1 cellular context compared by ENCODE assay signal in genomic region chr2:161426416-161426787, GRCh38.
TF ChIP-seq lines count a peak whose summit lies in the region.

No MANE protein-coding gene starts in this region.

TF ChIP-seq in neural cell, 6 proteins besides CTCF, POLR2A, EP300 and RAD21:
- TF ChIP-seq POLR2AphosphoS5 (IDR thresholded peaks at IDR 0.05) (peak; percentile 2), REST (IDR thresholded peaks at IDR 0.05; ENCODE audit: borderline replicate concordance) (no peak), TAF1 (IDR thresholded peaks at IDR 0.05; ENCODE audit: low read depth) (no peak)
